2 cellular contexts compared by ENCODE assay signal in the genomic region with DNA sequence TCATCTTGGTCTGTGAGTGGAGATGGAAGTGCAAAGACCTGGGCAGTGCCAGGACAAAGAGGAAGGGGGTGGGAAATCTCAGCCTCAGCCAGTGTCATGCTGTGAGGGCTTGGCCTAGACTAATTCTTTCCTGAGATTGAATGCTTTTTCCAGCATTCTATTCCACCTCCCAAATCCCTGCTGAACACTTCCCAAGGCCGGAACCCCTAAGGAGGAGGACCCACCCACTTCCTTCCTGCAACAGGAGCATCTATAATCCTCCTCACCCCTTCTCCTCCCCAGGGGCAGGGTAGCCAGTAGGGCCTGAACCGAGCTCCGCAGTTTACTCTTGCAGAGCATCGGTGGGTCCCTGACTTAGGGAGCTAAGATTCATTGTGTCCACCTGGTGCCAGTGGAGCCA.
TF ChIP-seq lines count a peak whose summit lies in the region.

No MANE protein-coding gene starts in this region.

TF ChIP-seq in H1, 55 proteins besides CTCF, POLR2A, EP300 and RAD21:
- TF ChIP-seq BCL11A (IDR thresholded peaks at IDR 0.05; ENCODE audit: low read depth in 2 of 2, low read length in 2 of 2), result no peak
- TF ChIP-seq RFX5 (IDR thresholded peaks at IDR 0.05; ENCODE audit: borderline replicate concordance, low read depth, low read length), result no peak
- TF ChIP-seq MAFK (IDR thresholded peaks at IDR 0.05; ENCODE audit: low read depth, low read length), result no peak
- TF ChIP-seq POLR2AphosphoS5 (IDR thresholded peaks at IDR 0.05; ENCODE audit: low read depth, low read length), result no peak
- TF ChIP-seq SIX5 (IDR thresholded peaks at IDR 0.05; ENCODE audit: low read depth, low read length), result no peak
- no peak for TF ChIP-seq GTF2F1 (IDR thresholded peaks at IDR 0.05; ENCODE audit: borderline replicate concordance, low read depth, low read length)
- TF ChIP-seq TCF12 (IDR thresholded peaks at IDR 0.05; ENCODE audit: low read depth, low read length), result no peak
- TF ChIP-seq HDAC6 (IDR thresholded peaks at IDR 0.05; ENCODE audit: low read depth, low read length), result no peak
- no peak for TF ChIP-seq SP4 (IDR thresholded peaks at IDR 0.05; ENCODE audit: low read length)
- no peak for TF ChIP-seq BRCA1 (IDR thresholded peaks at IDR 0.05; ENCODE audit: low read depth, low read length)
- no peak for TF ChIP-seq TAF1 (IDR thresholded peaks at IDR 0.05; ENCODE audit: low read depth, low read length)

TF ChIP-seq in GM12891, 5 proteins besides CTCF, POLR2A, EP300 and RAD21:
- no peak for TF ChIP-seq PAX5 (IDR thresholded peaks at IDR 0.05; ENCODE audit: insufficient read depth, low read length, severe bottlenecking)
- no peak for TF ChIP-seq POU2F2 (IDR thresholded peaks at IDR 0.05; ENCODE audit: low read depth, low read length)
- no peak for TF ChIP-seq POLR2AphosphoS5 (IDR thresholded peaks at IDR 0.05; ENCODE audit: low read depth, low read length)
- TF ChIP-seq TAF1 (IDR thresholded peaks at IDR 0.05; ENCODE audit: low read depth, low read length), result no peak
- TF ChIP-seq SPI1 (IDR thresholded peaks at IDR 0.05; ENCODE audit: low read depth, low read length), result no peak
